In the genomic region with DNA sequence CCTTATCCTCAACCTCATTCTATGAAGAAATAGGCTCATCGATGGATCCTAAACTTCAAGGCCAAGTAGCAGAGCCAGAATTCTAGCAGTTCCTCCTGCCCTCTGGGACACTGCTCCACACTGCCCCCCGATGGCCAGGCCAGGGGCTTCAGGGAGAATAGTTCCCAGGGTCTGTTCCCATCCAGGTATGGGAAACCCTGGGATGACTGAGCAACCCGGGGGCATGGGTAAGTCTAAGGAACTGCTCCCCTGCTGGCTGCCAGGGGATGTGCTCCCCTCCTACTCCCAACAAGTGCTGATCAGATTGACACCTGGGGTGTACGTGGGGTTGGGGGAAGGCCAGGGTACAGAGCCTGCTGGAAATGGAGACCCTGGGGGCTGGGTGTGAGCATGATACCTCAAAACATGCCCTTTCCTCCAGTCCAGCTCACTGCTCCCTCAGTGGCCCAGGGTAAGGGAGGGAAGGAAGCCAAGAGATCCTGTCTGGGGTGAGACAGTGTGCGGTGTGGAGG, we compare ENCODE assay signal across 8 cellular contexts. TPM values are rescaled to one million over a fixed set of nuclear protein-coding genes. Genes with fewer than 3 reads are reported as not detected.
DNase-seq lines count a peak whose midpoint lies in the region; TF ChIP-seq lines count a peak whose summit lies in the region.

No MANE protein-coding gene starts in this region.

- TF ChIP-seq CTCF in GM10248 (IDR thresholded peaks at IDR 0.05; ENCODE audit: control extremely low read depth, extremely low read depth, low read depth, missing control alignments) (peak; percentile 76), MM.1S (IDR thresholded peaks at IDR 0.05; ENCODE audit: low read length) (peak; percentile 84), transverse colon (IDR thresholded peaks at IDR 0.05) (peak; percentile 65 to 80 (median 76))

- H3K18ac ChIP-seq in mesenchymal stem cell (ENCODE audit: low read depth in 1 of 2, low read length in 2 of 2) = no peak overlapping the region

- no peaks in the 10 kb centered on the region for H3F3A ChIP-seq in MM.1S (ENCODE audit: insufficient read depth, low read length)

- H3K4me1 ChIP-seq in MM.1S (ENCODE audit: low read length) = no peaks in the 10 kb centered on the region
- H3K4me1 ChIP-seq in mesenchymal stem cell (ENCODE audit: control insufficient read depth, insufficient read depth, low read depth, low read length) = no peaks in the 10 kb centered on the region
- peaks cover 4 to 18% (median 13%) of the 10 kb centered on the region in 4 donors for H3K4me1 ChIP-seq in transverse colon

- H2BK5ac ChIP-seq in mesenchymal stem cell (ENCODE audit: low read depth, low read length, poor library complexity, severe bottlenecking) = no peak overlapping the region

- peak; percentile 76 for DNase-seq in GM10248 (ENCODE audit: extremely low spot score)
- DNase-seq in MM.1S = peak; percentile 46
- peak in 3 of 4 experiments; percentile 14 to 36 (median 19) for DNase-seq in activated CD4-positive, CD25-positive, alpha-beta regulatory T cell (lab: John Stamatoyannopoulos, UW)
- DNase-seq in ecto neural progenitor cell (ENCODE audit: low spot score) = peak; percentile 83
- peak; percentile 51 for DNase-seq in mesenchymal stem cell
- peak; percentile 75 for DNase-seq in transverse colon
- DNase-seq in KG1 (lab: John Stamatoyannopoulos, UW) = no peak
- no peak for DNase-seq in NCI-H774 (lab: John Stamatoyannopoulos, UW)

- no peak overlapping the region for H4K91ac ChIP-seq in mesenchymal stem cell (ENCODE audit: low read length)

- no peak for TF ChIP-seq EP300 in transverse colon (IDR thresholded peaks at IDR 0.05; ENCODE audit: low read depth)

- WGBS in mesenchymal stem cell = 40% methylated on average over 4 of the region's 5 CpGs
- 34 to 38% methylated on average over 1 to 5 of the region's 5 CpGs for WGBS in transverse colon (ENCODE audit: low coverage in 1 of 2), 2 donors

- H2BK120ac ChIP-seq in mesenchymal stem cell (ENCODE audit: low read depth, low read length) = no peak overlapping the region

- no peak overlapping the region for H2BK15ac ChIP-seq in mesenchymal stem cell (ENCODE audit: low read depth, poor library complexity, severe bottlenecking)

- H3K9me2 ChIP-seq in MM.1S (replicated peaks; ENCODE audit: insufficient read depth, low read length) = no peaks in the 10 kb centered on the region

- H3K9ac ChIP-seq in MM.1S (ENCODE audit: low read length) (no peak overlapping the region), mesenchymal stem cell (ENCODE audit: low read length) (no peak overlapping the region)

- no peak for TF ChIP-seq POLR2A in transverse colon (IDR thresholded peaks at IDR 0.05)

- H3K23ac ChIP-seq in mesenchymal stem cell (ENCODE audit: low read length in 2 of 2) = no peak overlapping the region

- H3K79me2 ChIP-seq in MM.1S (ENCODE audit: low read length) = no peaks in the 10 kb centered on the region

- no peak overlapping the region for H4K8ac ChIP-seq in mesenchymal stem cell (ENCODE audit: low read length)

- H3K36me3 ChIP-seq in MM.1S (replicated peaks; ENCODE audit: insufficient read depth, low read length) (no peaks in the 10 kb centered on the region), mesenchymal stem cell (ENCODE audit: control insufficient read depth in 1 of 2, insufficient read depth in 2 of 2, low read depth in 1 of 2, low read length in 2 of 2) (peaks cover 32 to 33% of the 10 kb centered on the region in 2 experiments), transverse colon (no peaks in the 10 kb centered on the region)

- H3K27me3 ChIP-seq in MM.1S (replicated peaks; ENCODE audit: insufficient read depth, low read length) (peaks cover 10% of the 10 kb centered on the region; the same call in 1 of the 2 replicates), mesenchymal stem cell (ENCODE audit: control insufficient read depth in 1 of 2, insufficient read depth in 1 of 2, low read length in 2 of 2) (peaks cover 6 to 16% of the 10 kb centered on the region in 2 experiments), transverse colon (no peaks in the 10 kb centered on the region)

- CTCF ChIA-PET in GM10248 (lab: Yijun Ruan, JAX) = interaction anchor here (0.7 to 3.7 kb wide), 16 partner anchors 8 to 204 kb away, joined by 3 to 21 read pairs (median 4); partner anchors contain the start of gene CPLX3

- no peaks in the 10 kb centered on the region for H4K20me1 ChIP-seq in MM.1S (ENCODE audit: insufficient read depth, low read length)

- H3K27ac ChIP-seq in MM.1S (ENCODE audit: low read length) = no peak overlapping the region
- H3K27ac ChIP-seq in mesenchymal stem cell (ENCODE audit: low read length, poor library complexity, severe bottlenecking) = no peak overlapping the region
- H3K27ac ChIP-seq in transverse colon = no peak overlapping the region

- H3K14ac ChIP-seq in mesenchymal stem cell (ENCODE audit: low read length in 2 of 2) = no peak overlapping the region

- H2AK5ac ChIP-seq in mesenchymal stem cell (ENCODE audit: low read length, severe bottlenecking) = no peak overlapping the region

- H3K4ac ChIP-seq in mesenchymal stem cell (ENCODE audit: low read depth in 1 of 2, low read length in 2 of 2) = no peak overlapping the region

- in situ Hi-C loops in transverse colon (cut with MboI; ENCODE audit: low pct_ligation_motif_present in 1 of 4, low pct_unique_long_range_greater_than_20kb in 1 of 4, low sequenced_read_pairs in 3 of 4) = loop anchor here in 1 of 4 donors (10.0 kb wide), 1 partner anchor 69 kb away; the partner anchor contains the start of gene FAM219B

- POLR2A ChIA-PET in GM10248 (lab: Yijun Ruan, JAX) = no interaction called here

- H3K4me3 ChIP-seq in MM.1S (ENCODE audit: low read length) (no peak overlapping the region), mesenchymal stem cell (ENCODE audit: insufficient read depth in 1 of 2, low read depth in 1 of 2, low read length in 2 of 2) (no peak overlapping the region), transverse colon (no peak overlapping the region)

- no peak overlapping the region for H2AFZ ChIP-seq in MM.1S (ENCODE audit: low read length)
- H2AFZ ChIP-seq in mesenchymal stem cell (ENCODE audit: low read depth, low read length) = no peak overlapping the region

- intact Hi-C loops in transverse colon (cut with DNase I; ENCODE audit: low total_unique reads) = no loop called here

- H3K9me3 ChIP-seq in MM.1S (replicated peaks; ENCODE audit: insufficient read depth, low read length) (no peaks in the 10 kb centered on the region), mesenchymal stem cell (ENCODE audit: control insufficient read depth, low read length) (no peaks in the 10 kb centered on the region), transverse colon (no peaks in the 10 kb centered on the region)

- H3K4me2 ChIP-seq in MM.1S (ENCODE audit: low read depth, low read length) = no peak overlapping the region
- H3K4me2 ChIP-seq in mesenchymal stem cell (ENCODE audit: low read length, poor library complexity, severe bottlenecking) = no peak overlapping the region

- no peaks in the 10 kb centered on the region for H3K79me1 ChIP-seq in mesenchymal stem cell (replicated peaks; ENCODE audit: low read length, poor library complexity, severe bottlenecking)

- H2BK12ac ChIP-seq in mesenchymal stem cell (ENCODE audit: low read length in 2 of 2) = no peak overlapping the region

RNA-seq across cellular contexts. Expression of gene ULK3, which starts 7.6 kb away (rescaled TPM):
- 15.0 TPM for polyA plus RNA-seq in mesenchymal stem cell (2013, experiment 1 of 2)
- 14.2 TPM for polyA plus RNA-seq in mesenchymal stem cell (2013, experiment 2 of 2)
- total RNA-seq in transverse colon = 100 to 1,000 TPM; 138 to 473 (median 312) TPM

RNA-seq across cellular contexts. Expression of gene CPLX3, which starts 8.9 kb away (rescaled TPM):
- not detected for polyA plus RNA-seq in mesenchymal stem cell (2013, experiment 1 of 2)
- polyA plus RNA-seq in mesenchymal stem cell (2013, experiment 2 of 2) = not detected
- not detected for total RNA-seq in transverse colon

RNA-seq across cellular contexts. Expression of gene LMAN1L, which starts 22.7 kb away (rescaled TPM):
- polyA plus RNA-seq in mesenchymal stem cell (2013, experiment 1 of 2) = not detected
- not detected for polyA plus RNA-seq in mesenchymal stem cell (2013, experiment 2 of 2)
- 10 to 100 TPM in 1 of 4 donors, not detected in 3; 20.2 TPM for total RNA-seq in transverse colon

RNA-seq across cellular contexts. Expression of gene SCAMP2, which starts 37.8 kb away (rescaled TPM):
- 81.8 TPM for polyA plus RNA-seq in mesenchymal stem cell (2013, experiment 1 of 2)
- polyA plus RNA-seq in mesenchymal stem cell (2013, experiment 2 of 2) = 78.8 TPM
- 100 to 1,000 TPM; 154 to 234 (median 193) TPM for total RNA-seq in transverse colon

RNA-seq across cellular contexts. Expression of gene CSK, which starts 53.5 kb away (rescaled TPM):
- polyA plus RNA-seq in mesenchymal stem cell (2013, experiment 1 of 2) = 35.8 TPM
- 38.5 TPM for polyA plus RNA-seq in mesenchymal stem cell (2013, experiment 2 of 2)
- total RNA-seq in transverse colon = 100 to 1,000 TPM in 1 of 4 donors, 10 to 100 TPM in 3; 59.7 to 176 (median 73.4) TPM

Comparison
In these comparisons a context has a peak if more than half of its experiments do, and no peak if none do; other contexts are left out.
1. DNase-seq: peak in GM10248 (single experiment), MM.1S (single experiment), activated CD4-positive, CD25-positive, alpha-beta regulatory T cell (3 of 4), ecto neural progenitor cell (single experiment), mesenchymal stem cell (single experiment) and transverse colon (single experiment); none in KG1 (single experiment) and NCI-H774 (single experiment).
2. Peak in every context shown above with its lines, with median percentiles within 50 percentile points of each other: CTCF ChIP-seq.